In genomic region chr2:70960833-70961647, GRCh38 we compare ENCODE assay signal across 18 cellular contexts. TPM values are rescaled to one million over a fixed set of nuclear protein-coding genes. Genes with fewer than 3 reads are reported as not detected.
DNase-seq lines count a peak whose midpoint lies in the region; ATAC-seq, FAIRE-seq and TF ChIP-seq lines count a peak whose summit lies in the region.
"Had no signal": no experiment of that assay in that cellular context is flagged by ENCODE, and none has a peak within 500 bp of the region (broad histone marks: within the 10 kb centered on the region; RNA-seq: fewer than 3 reads in every experiment).

No MANE protein-coding gene starts in this region.

- no peak for TF ChIP-seq CTCF in body of pancreas (IDR thresholded peaks at IDR 0.05)

- H3K4me1 ChIP-seq in body of pancreas: peaks cover 3% of the 10 kb centered on the region

- no peak overlapping the region for H3K4me3 ChIP-seq in body of pancreas
- H3K4me3 ChIP-seq: ascending aorta had no signal

- 70 to 77% methylated on average over 6 to 14 of the region's 14 CpGs for WGBS in body of pancreas, 2 donors

- no peak for FAIRE-seq in frontal cortex (lab: Jason Lieb, UNC)

- DNase-seq in cardiac septum (ENCODE audit: low spot score): peak; percentile 53
- DNase-seq in left ventricle myocardium superior: no peak
- peak in 3 of 4 donors; percentile 1 to 8 (median 2) for DNase-seq in body of pancreas
- DNase-seq in mesenteric fat pad (ENCODE audit: low spot score): peak; percentile 85
- DNase-seq in NCI-H1048 (lab: John Stamatoyannopoulos, UW): no peak
- no peak for DNase-seq in stimulated activated CD4-positive, alpha-beta T cell treated with anti-CD3 and anti-CD28 coated beads, Interleukin-4, amount 100 ng/mL, for 24 hours
- no peak for DNase-seq in frontal cortex (ENCODE audit: low spot score in 2 of 2)
- DNase-seq: effector memory CD4-positive, alpha-beta T cell; foreskin fibroblast; NCI-H1694 treated with DMSO at 0.1 percent for 48 hours; NCI-H524; stimulated activated naive CD4-positive, alpha-beta T cell treated with Interleukin-2 at 50 U/mL for 16 hours had no signal

- ATAC-seq in left ventricle myocardium superior (no peak), body of pancreas (no peak), HG02852 (IDR thresholded peaks at IDR 0.05; ENCODE audit: unreplicated experiment) (no peak)

- TF ChIP-seq POLR2A in body of pancreas (IDR thresholded peaks at IDR 0.05): no peak

- no peaks in the 10 kb centered on the region for H3K36me3 ChIP-seq in body of pancreas (replicated peaks in 1 of 2; ENCODE audit: insufficient read depth in 1 of 2, low read depth in 2 of 2)
- H3K36me3 ChIP-seq: ascending aorta had no signal

- intact Hi-C loops in cardiac septum (cut with DNase I): no loop called here
- intact Hi-C loops in left ventricle myocardium superior (cut with micrococcal nuclease): no loop called here
- intact Hi-C loops in body of pancreas (cut with DNase I): no loop called here

- no peak overlapping the region for H3K27ac ChIP-seq in body of pancreas
- H3K27ac ChIP-seq: ascending aorta, KMS-11, VCaP had no signal

- H3K9me3 ChIP-seq in body of pancreas: no peaks in the 10 kb centered on the region
- H3K9me3 ChIP-seq: ascending aorta had no signal

- H3K27me3 ChIP-seq in body of pancreas: no peaks in the 10 kb centered on the region
- H3K27me3 ChIP-seq: ascending aorta had no signal

RNA-seq across cellular contexts. Expression of gene ANKRD53, which starts 17.4 kb away (rescaled TPM):
- total RNA-seq in cardiac septum (0.38 TPM), left ventricle myocardium superior (0.92 TPM), body of pancreas (10 to 100 TPM in 1 of 2 donors, 1 to 10 TPM in 1; 4.7 to 10.2 TPM), mesenteric fat pad (17.6 TPM), frontal cortex (1.2 TPM)
- total RNA-seq: H4 had no signal

RNA-seq across cellular contexts. Expression of gene ATP6V1B1, which starts 25.3 kb away (rescaled TPM):
- total RNA-seq in cardiac septum: 0.43 TPM
- not detected for total RNA-seq in left ventricle myocardium superior
- total RNA-seq in body of pancreas: 10 to 100 TPM in 1 of 2 donors, 1 to 10 TPM in 1; 9.9 to 17.9 TPM
- 2.4 TPM for total RNA-seq in mesenteric fat pad
- not detected for total RNA-seq in frontal cortex
- total RNA-seq: ascending aorta, B cell had no signal

RNA-seq across cellular contexts. Expression of gene TEX261, which starts 33.6 kb away (rescaled TPM):
- total RNA-seq in cardiac septum (46.1 TPM), left ventricle myocardium superior (50.4 TPM), body of pancreas (10 to 100 TPM; 16.6 to 19.1 TPM), mesenteric fat pad (86.8 TPM), frontal cortex (13.5 TPM)

Comparison
In these comparisons a context has a peak if more than half of its experiments do, and no peak if none do; other contexts are left out.
1. DNase-seq: peak in cardiac septum (single experiment), body of pancreas (3 of 4) and mesenteric fat pad (single experiment); none in left ventricle myocardium superior (single experiment), NCI-H1048 (single experiment), stimulated activated CD4-positive, alpha-beta T cell treated with anti-CD3 and anti-CD28 coated beads, Interleukin-4, amount 100 ng/mL, for 24 hours (single experiment) and frontal cortex (0 of 2).